In the genomic region with DNA sequence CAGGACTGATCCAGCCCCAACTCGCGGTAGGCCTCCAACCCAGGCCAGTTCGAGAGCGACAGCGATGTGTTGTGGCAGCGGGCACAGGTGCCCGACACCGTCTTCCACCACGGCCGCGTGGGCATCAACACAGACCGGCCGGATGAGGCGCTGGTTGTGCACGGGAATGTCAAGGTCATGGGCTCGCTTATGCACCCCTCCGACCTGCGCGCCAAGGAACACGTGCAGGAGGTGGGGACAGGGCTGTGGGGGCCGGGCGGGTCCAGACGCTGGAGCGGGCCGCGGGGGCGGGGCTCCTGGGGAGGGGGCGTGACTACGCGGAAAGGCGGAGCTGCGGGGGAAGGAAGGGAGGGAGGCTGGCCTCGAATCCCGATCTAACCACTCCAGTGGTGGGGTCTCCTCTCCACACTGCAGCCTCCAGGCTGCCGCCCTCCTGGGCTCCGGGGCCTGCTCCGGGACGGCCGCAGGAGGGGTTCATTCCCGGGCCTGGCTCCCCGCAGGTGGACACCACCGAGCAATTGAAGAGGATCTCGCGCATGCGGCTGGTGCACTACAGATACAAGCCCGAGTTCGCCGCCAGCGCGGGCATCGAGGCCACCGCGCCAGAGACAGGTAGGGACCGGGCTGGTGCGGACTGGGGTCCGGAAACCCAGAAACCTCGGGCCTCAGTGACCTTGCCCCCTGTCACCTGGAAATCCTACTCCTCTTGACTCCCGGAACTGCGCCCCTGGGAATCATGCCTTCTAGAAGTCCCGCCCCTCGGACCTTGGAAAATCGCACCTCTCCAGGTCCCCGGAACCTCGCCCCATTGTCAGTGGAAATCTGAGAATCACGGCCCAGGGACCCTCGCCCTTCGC, we compare ENCODE assay signal across 8 cellular contexts. TPM values are rescaled to one million over a fixed set of nuclear protein-coding genes. Genes with fewer than 3 reads are reported as not detected.
DNase-seq lines count a peak whose midpoint lies in the region; ATAC-seq and TF ChIP-seq lines count a peak whose summit lies in the region.

No MANE protein-coding gene starts in this region.

- H3K4me1 Mint-ChIP-seq in activated naive CD8-positive, alpha-beta T cell (ENCODE audit: low read depth) = peaks cover 12% of the 10 kb centered on the region
- H3K4me1 Mint-ChIP-seq in stimulated activated naive B cell treated with anti-CD40 and anti-IgM and Interleukin-4, amounts not matched to agents 10 μg/mL and 1 μg/mL and 100 μg/mL, for 72 hours = peaks cover 12 to 19% of the 10 kb centered on the region in 2 donors

- TF ChIP-seq POLR2A in right lobe of liver (IDR thresholded peaks at IDR 0.05) = no peak

- no peaks in the 10 kb centered on the region for H3K9me3 ChIP-seq in right lobe of liver

- intact Hi-C loops in right lobe of liver (cut with DNase I) = no loop called here

- H3K9me3 Mint-ChIP-seq in activated naive CD8-positive, alpha-beta T cell (ENCODE audit: low read depth) = no peaks in the 10 kb centered on the region
- no peaks in the 10 kb centered on the region for H3K9me3 Mint-ChIP-seq in stimulated activated naive B cell treated with anti-CD40 and anti-IgM and Interleukin-4, amounts not matched to agents 10 μg/mL and 1 μg/mL and 100 μg/mL, for 72 hours

- H3K27ac Mint-ChIP-seq in activated naive CD8-positive, alpha-beta T cell = no peak overlapping the region
- no peak overlapping the region for H3K27ac Mint-ChIP-seq in stimulated activated naive B cell treated with anti-CD40 and anti-IgM and Interleukin-4, amounts not matched to agents 10 μg/mL and 1 μg/mL and 100 μg/mL, for 72 hours

- DNase-seq in NCI-H748 (lab: John Stamatoyannopoulos, UW; ENCODE audit: unreplicated experiment) (peak; percentile 39), NCI-H748 treated with DMSO at 0.1 percent for 48 hours (lab: John Stamatoyannopoulos, UW) (no peak), right lobe of liver (peak in 2 of 3 donors; percentile 44 to 61), SIG-M5 treated with dmso at 0.1 percent for 504 hours (lab: John Stamatoyannopoulos, UW; ENCODE audit: unreplicated experiment) (no peak), NCI-H128 (lab: John Stamatoyannopoulos, UW; ENCODE audit: unreplicated experiment) (no peak), SW480 (ENCODE audit: low spot score) (no peak)
- DNase-seq in stimulated activated naive B cell treated with anti-CD40 and anti-IgM and Interleukin-4, amounts not matched to agents 10 μg/mL and 1 μg/mL and 100 μg/mL, for 72 hours = peak; percentile 16

- no peak for TF ChIP-seq CTCF in right lobe of liver (IDR thresholded peaks at IDR 0.05)

- H3K36me3 ChIP-seq in right lobe of liver = no peaks in the 10 kb centered on the region

- H3K4me3 Mint-ChIP-seq in activated naive CD8-positive, alpha-beta T cell = peak overlapping the region; percentile 52
- peak overlapping the region; percentile 57 to 60 for H3K4me3 Mint-ChIP-seq in stimulated activated naive B cell treated with anti-CD40 and anti-IgM and Interleukin-4, amounts not matched to agents 10 μg/mL and 1 μg/mL and 100 μg/mL, for 72 hours

- 65% methylated on average over 13 of the region's 67 CpGs for WGBS in right lobe of liver (ENCODE audit: insufficient coverage, low coverage, low lambda C conversion rate, missing lambda C conversion rate)

- H3K4me3 ChIP-seq in right lobe of liver = peak overlapping the region in 1 of 3 donors; percentile 10

- H3K27me3 Mint-ChIP-seq in activated naive CD8-positive, alpha-beta T cell = no peaks in the 10 kb centered on the region
- peaks cover 31 to 39% of the 10 kb centered on the region in 2 donors for H3K27me3 Mint-ChIP-seq in stimulated activated naive B cell treated with anti-CD40 and anti-IgM and Interleukin-4, amounts not matched to agents 10 μg/mL and 1 μg/mL and 100 μg/mL, for 72 hours

- no peaks in the 10 kb centered on the region for H3K27me3 ChIP-seq in right lobe of liver

- no peaks in the 10 kb centered on the region for H3K36me3 Mint-ChIP-seq in activated naive CD8-positive, alpha-beta T cell
- H3K36me3 Mint-ChIP-seq in stimulated activated naive B cell treated with anti-CD40 and anti-IgM and Interleukin-4, amounts not matched to agents 10 μg/mL and 1 μg/mL and 100 μg/mL, for 72 hours = peaks cover 6 to 11% of the 10 kb centered on the region in 2 donors

- H3K4me1 ChIP-seq in right lobe of liver = peaks cover 0 to 4% (median 0%) of the 10 kb centered on the region in 4 donors

- peak; percentile 9 to 28 (median 14) for ATAC-seq in right lobe of liver
- peak; percentile 44 to 55 for ATAC-seq in stimulated activated naive B cell treated with anti-CD40 and anti-IgM and Interleukin-4, amounts not matched to agents 10 μg/mL and 1 μg/mL and 100 μg/mL, for 72 hours (replicated peaks)

- no peak overlapping the region for H3K27ac ChIP-seq in right lobe of liver

RNA-seq across cellular contexts. Expression of a gene that starts 14.9 kb away (rescaled TPM):
- total RNA-seq in right lobe of liver = 10 to 100 TPM; 31.6 to 74.5 (median 55.3) TPM

RNA-seq across cellular contexts. Expression of a gene that starts 15.2 kb away (rescaled TPM):
- 10 to 100 TPM in 2 of 6 experiments, 1 to 10 TPM in 4; 4.0 to 13.3 (median 5.4) TPM for total RNA-seq in right lobe of liver

RNA-seq across cellular contexts. Expression of a gene that starts 25.0 kb away (rescaled TPM):
- total RNA-seq in right lobe of liver = 10 to 100 TPM in 5 of 6 experiments, 1 to 10 TPM in 1; 7.6 to 16.4 (median 11.6) TPM

RNA-seq across cellular contexts. Expression of a gene that starts 39.3 kb away (rescaled TPM):
- total RNA-seq in right lobe of liver = 10 to 100 TPM; 18.3 to 87.6 (median 34.8) TPM

RNA-seq across cellular contexts. Expression of a gene that starts 50.6 kb away (rescaled TPM):
- 100 to 1,000 TPM in 4 of 6 experiments, 1 to 10 TPM in 2; 4.2 to 166 (median 110) TPM for total RNA-seq in right lobe of liver

Comparison
In these comparisons a context has a peak if more than half of its experiments do, and no peak if none do; other contexts are left out.
1. DNase-seq: peak in NCI-H748 (single experiment), right lobe of liver (2 of 3) and stimulated activated naive B cell treated with anti-CD40 and anti-IgM and Interleukin-4, amounts not matched to agents 10 μg/mL and 1 μg/mL and 100 μg/mL, for 72 hours (single experiment); none in NCI-H748 treated with DMSO at 0.1 percent for 48 hours (single experiment), SIG-M5 treated with dmso at 0.1 percent for 504 hours (single experiment), NCI-H128 (single experiment) and SW480 (single experiment).